In the genomic region with DNA sequence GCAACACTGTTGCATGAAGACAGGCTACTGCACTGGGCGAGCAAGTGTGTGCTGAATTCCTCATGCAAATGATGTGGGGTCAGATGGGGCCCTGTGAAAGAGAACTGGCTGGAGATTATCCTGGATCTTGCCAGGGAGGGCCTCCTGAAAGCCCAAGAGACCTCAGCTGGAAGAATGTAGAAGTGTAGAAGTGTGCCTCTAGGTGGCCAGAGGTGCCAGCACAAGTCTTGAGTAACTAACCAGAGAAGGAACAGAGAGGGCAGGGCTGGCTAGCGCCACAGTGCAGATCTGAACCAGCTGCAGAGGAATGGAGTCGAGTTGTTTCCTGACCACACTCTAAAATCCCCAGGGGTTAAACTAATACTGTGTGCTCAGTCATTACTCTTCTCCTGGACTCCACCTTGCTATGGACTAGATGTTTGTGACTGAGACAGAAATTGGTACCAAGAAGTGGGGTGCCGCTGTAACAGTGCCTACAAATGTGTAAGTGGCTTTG, we compare ENCODE assay signal across 13 cellular contexts.
A peak's percentile ranks its signal among the peaks of the same experiment; 100 is the strongest.
DNase-seq lines count a peak whose midpoint lies in the region; ATAC-seq, FAIRE-seq and TF ChIP-seq lines count a peak whose summit lies in the region.
"Had no signal": no experiment of that assay in that cellular context is flagged by ENCODE, and none has a peak within 500 bp of the region (broad histone marks: within the 10 kb centered on the region; RNA-seq: fewer than 3 reads in every experiment).

No MANE protein-coding gene starts in this region.

- H3K4me3 ChIP-seq in right atrium auricular region, result no peak overlapping the region

- H3K4me1 Mint-ChIP-seq in stimulated activated naive CD8-positive, alpha-beta T cell treated with anti-CD3 and anti-CD28 coated beads, Interleukin-15, amount 100 ng/mL, for 72 hours, result no peaks in the 10 kb centered on the region

- FAIRE-seq in urothelium cell line (lab: Jason Lieb, UNC), result no peak
- FAIRE-seq: kidney had no signal

- ATAC-seq in stimulated activated naive CD8-positive, alpha-beta T cell treated with anti-CD3 and anti-CD28 coated beads, Interleukin-15, amount 100 ng/mL, for 72 hours, result peak; percentile 65
- ATAC-seq in stimulated activated naive CD8-positive, alpha-beta T cell treated with anti-CD3 and anti-CD28 coated beads, Interleukin-15, Interleukin-2, amounts not matched to agents 100 U/mL and 50 U/mL, for 24 hours, result no peak
- ATAC-seq in HG02623 (IDR thresholded peaks at IDR 0.05; ENCODE audit: unreplicated experiment) (peak; percentile 95), HG03571 (IDR thresholded peaks at IDR 0.05; ENCODE audit: unreplicated experiment) (peak; percentile 87)

- peaks cover 35% of the 10 kb centered on the region for H3K27me3 Mint-ChIP-seq in stimulated activated naive CD8-positive, alpha-beta T cell treated with anti-CD3 and anti-CD28 coated beads, Interleukin-15, amount 100 ng/mL, for 72 hours

- H3K4me3 Mint-ChIP-seq in stimulated activated naive CD8-positive, alpha-beta T cell treated with anti-CD3 and anti-CD28 coated beads, Interleukin-15, amount 100 ng/mL, for 72 hours, result no peak overlapping the region

- no peaks in the 10 kb centered on the region for H3K4me1 ChIP-seq in right atrium auricular region

- no peak overlapping the region for H3K27ac ChIP-seq in right atrium auricular region

- H3K27ac Mint-ChIP-seq in stimulated activated naive CD8-positive, alpha-beta T cell treated with anti-CD3 and anti-CD28 coated beads, Interleukin-15, amount 100 ng/mL, for 72 hours, result no peak overlapping the region

- H3K9me3 ChIP-seq in right atrium auricular region, result no peaks in the 10 kb centered on the region

- no peaks in the 10 kb centered on the region for H3K9me3 Mint-ChIP-seq in stimulated activated naive CD8-positive, alpha-beta T cell treated with anti-CD3 and anti-CD28 coated beads, Interleukin-15, amount 100 ng/mL, for 72 hours

- DNase-seq in stimulated activated naive CD8-positive, alpha-beta T cell treated with anti-CD3 and anti-CD28 coated beads, Interleukin-15, amount 100 ng/mL, for 72 hours, result no peak
- DNase-seq in stimulated activated naive CD8-positive, alpha-beta T cell treated with anti-CD3 and anti-CD28 coated beads, Interleukin-15, Interleukin-2, amounts not matched to agents 100 U/mL and 50 U/mL, for 24 hours, result no peak
- DNase-seq in SK-N-DZ (ENCODE audit: low spot score), result no peak
- no peak for DNase-seq in right atrium auricular region (ENCODE audit: low spot score)
- no peak for DNase-seq in DMS153 treated with DMSO at 0.1 percent for 48 hours (lab: John Stamatoyannopoulos, UW; ENCODE audit: unreplicated experiment)
- no peak for DNase-seq in urothelium cell line (ENCODE audit: low spot score)
- DNase-seq: activated gamma-delta T cell treated with Interleukin-2 at 50 U/mL for 16 hours; effector memory CD4-positive, alpha-beta T cell; kidney; NCI-H1694; T-helper 1 cell had no signal

- no peaks in the 10 kb centered on the region for H3K36me3 ChIP-seq in right atrium auricular region

- no peak for TF ChIP-seq CTCF in right atrium auricular region (IDR thresholded peaks at IDR 0.05)

- H3K27me3 ChIP-seq in right atrium auricular region, result no peaks in the 10 kb centered on the region
